15 cellular contexts compared by ENCODE assay signal in genomic region chr13:102277286-102277685, GRCh38.
DNase-seq lines count a peak whose midpoint lies in the region; ATAC-seq and TF ChIP-seq lines count a peak whose summit lies in the region.
"Had no signal": no experiment of that assay in that cellular context is flagged by ENCODE, and none has a peak within 500 bp of the region (broad histone marks: within the 10 kb centered on the region; RNA-seq: fewer than 3 reads in every experiment).

No MANE protein-coding gene starts in this region.

- no peaks in the 10 kb centered on the region for H3K36me3 Mint-ChIP-seq in activated naive CD4-positive, alpha-beta T cell treated with anti-CD3 and anti-CD28 coated beads, Interleukin-2, amount 10 ng/mL, durations not matched to agents 7 days and 5 days

- no peak overlapping the region for H3K4me2 ChIP-seq in mesenchymal stem cell (ENCODE audit: low read length, poor library complexity, severe bottlenecking)
- H3K4me2 ChIP-seq in smooth muscle cell: no peak overlapping the region
- H3K4me2 ChIP-seq: BLaER1 treated with 17β-estradiol and CSF1 and Interleukin-3, amounts not matched to agents 10 nM and 100 nM; PC-9 had no signal

- H2BK12ac ChIP-seq in mesenchymal stem cell (ENCODE audit: low read length in 2 of 2): peak overlapping the region; percentile 4 to 63

- WGBS in heart right ventricle, 2 donors: 48 to 61% methylated on average over 4 of the region's 4 CpGs
- 91% methylated on average over 4 of the region's 4 CpGs for WGBS in mesenchymal stem cell
- 80% methylated on average over 4 of the region's 4 CpGs for WGBS in smooth muscle cell (ENCODE audit: low lambda C conversion rate)

- H3K9ac ChIP-seq in mesenchymal stem cell (ENCODE audit: low read length): no peak overlapping the region
- H3K9ac ChIP-seq in smooth muscle cell (ENCODE audit: low read depth): no peak overlapping the region
- H3K9ac ChIP-seq: BLaER1 treated with 17β-estradiol and CSF1 and Interleukin-3, amounts not matched to agents 10 nM and 100 nM had no signal

- H3K27me3 ChIP-seq in heart right ventricle (no peaks in the 10 kb centered on the region), mesenchymal stem cell (ENCODE audit: control insufficient read depth in 1 of 2, insufficient read depth in 1 of 2, low read length in 2 of 2) (no peaks in the 10 kb centered on the region), smooth muscle cell (ENCODE audit: low read depth) (no peaks in the 10 kb centered on the region)
- H3K27me3 ChIP-seq: BLaER1 treated with 17β-estradiol and CSF1 and Interleukin-3, amounts not matched to agents 10 nM and 100 nM had no signal

- H3K27ac Mint-ChIP-seq in activated naive CD4-positive, alpha-beta T cell treated with anti-CD3 and anti-CD28 coated beads, Interleukin-2, amount 10 ng/mL, durations not matched to agents 7 days and 5 days: no peak overlapping the region

- no peaks in the 10 kb centered on the region for H3K4me1 Mint-ChIP-seq in activated naive CD4-positive, alpha-beta T cell treated with anti-CD3 and anti-CD28 coated beads, Interleukin-2, amount 10 ng/mL, durations not matched to agents 7 days and 5 days

- H3K4me3 ChIP-seq in epithelial cell of proximal tubule (ENCODE audit: low read depth, low read length) (no peak overlapping the region), heart right ventricle (no peak overlapping the region), mesenchymal stem cell (ENCODE audit: insufficient read depth in 1 of 2, low read depth in 1 of 2, low read length in 2 of 2) (peak overlapping the region in 1 of 2 experiments; percentile 34), smooth muscle cell (no peak overlapping the region)
- H3K4me3 ChIP-seq: BLaER1 treated with 17β-estradiol and CSF1 and Interleukin-3, amounts not matched to agents 10 nM and 100 nM; PC-9 had no signal

- H3K27ac ChIP-seq in heart right ventricle: peak overlapping the region in 3 of 10 donors; percentile 45 to 58 (median 56)
- no peak overlapping the region for H3K27ac ChIP-seq in mesenchymal stem cell (ENCODE audit: low read length, poor library complexity, severe bottlenecking)
- H3K27ac ChIP-seq in smooth muscle cell (ENCODE audit: low read depth): no peak overlapping the region
- H3K27ac ChIP-seq: BLaER1 treated with 17β-estradiol and CSF1 and Interleukin-3, amounts not matched to agents 10 nM and 100 nM; PC-9 had no signal

- H3K36me3 ChIP-seq in heart right ventricle (no peaks in the 10 kb centered on the region), mesenchymal stem cell (ENCODE audit: control insufficient read depth in 1 of 2, insufficient read depth in 2 of 2, low read depth in 1 of 2, low read length in 2 of 2) (no peaks in the 10 kb centered on the region), smooth muscle cell (ENCODE audit: low read depth) (no peaks in the 10 kb centered on the region)
- H3K36me3 ChIP-seq: BLaER1 treated with 17β-estradiol and CSF1 and Interleukin-3, amounts not matched to agents 10 nM and 100 nM had no signal

- no peak overlapping the region for H4K91ac ChIP-seq in mesenchymal stem cell (ENCODE audit: low read length)

- no peak overlapping the region for H2BK5ac ChIP-seq in mesenchymal stem cell (ENCODE audit: low read depth, low read length, poor library complexity, severe bottlenecking)

- TF ChIP-seq CTCF in epithelial cell of proximal tubule (conservative IDR thresholded peaks at IDR 0.05; ENCODE audit: low read depth, low read length): no peak
- TF ChIP-seq CTCF in heart right ventricle (IDR thresholded peaks at IDR 0.05): no peak
- TF ChIP-seq CTCF in smooth muscle cell (IDR thresholded peaks at IDR 0.05; ENCODE audit: borderline replicate concordance, insufficient read depth, poor library complexity, severe bottlenecking): no peak

- H3K9me3 Mint-ChIP-seq in activated naive CD4-positive, alpha-beta T cell treated with anti-CD3 and anti-CD28 coated beads, Interleukin-2, amount 10 ng/mL, durations not matched to agents 7 days and 5 days: no peaks in the 10 kb centered on the region

- DNase-seq in epithelial cell of proximal tubule (ENCODE audit: low read depth): peak; percentile 12
- DNase-seq in heart right ventricle: peak; percentile 29 to 51
- peak; percentile 11 for DNase-seq in mesenchymal stem cell
- DNase-seq in C1 segment of cervical spinal cord (lab: John Stamatoyannopoulos, UW): no peak
- DNase-seq in nucleus accumbens (lab: John Stamatoyannopoulos, UW): no peak
- DNase-seq in smooth muscle cell (lab: John Stamatoyannopoulos, UW; ENCODE audit: unreplicated experiment): no peak
- no peak for DNase-seq in activated naive CD4-positive, alpha-beta T cell treated with anti-CD3 and anti-CD28 coated beads, Interleukin-2, amount 10 ng/mL, durations not matched to agents 7 days and 5 days
- DNase-seq: H7, NCI-H1417, NCI-H1930, NCI-H2171, NCI-H446 treated with DMSO at 0.1 percent for 48 hours, NCI-H774, PC-9 had no signal

- H3K18ac ChIP-seq in mesenchymal stem cell (ENCODE audit: low read depth in 1 of 2, low read length in 2 of 2): peak overlapping the region in 1 of 2 experiments; percentile 87

- no peaks in the 10 kb centered on the region for H4K20me1 ChIP-seq in smooth muscle cell (ENCODE audit: low read depth)
- H4K20me1 ChIP-seq: BLaER1 treated with 17β-estradiol and CSF1 and Interleukin-3, amounts not matched to agents 10 nM and 100 nM had no signal

- H4K8ac ChIP-seq in mesenchymal stem cell (ENCODE audit: low read length): no peak overlapping the region

- H3K4me1 ChIP-seq in heart right ventricle (peaks cover 0 to 10% (median 0%) of the 10 kb centered on the region in 9 donors), mesenchymal stem cell (ENCODE audit: control insufficient read depth, insufficient read depth, low read depth, low read length) (no peaks in the 10 kb centered on the region), smooth muscle cell (ENCODE audit: low read depth) (no peaks in the 10 kb centered on the region)

- H3F3A ChIP-seq in smooth muscle cell (ENCODE audit: low read depth): no peaks in the 10 kb centered on the region

- H3K9me3 ChIP-seq in heart right ventricle (no peaks in the 10 kb centered on the region), mesenchymal stem cell (ENCODE audit: control insufficient read depth, low read length) (no peaks in the 10 kb centered on the region), smooth muscle cell (replicated peaks; ENCODE audit: low read depth) (no peaks in the 10 kb centered on the region)
- H3K9me3 ChIP-seq: BLaER1 treated with 17β-estradiol and CSF1 and Interleukin-3, amounts not matched to agents 10 nM and 100 nM had no signal

- no peak overlapping the region for H2AK5ac ChIP-seq in mesenchymal stem cell (ENCODE audit: low read length, severe bottlenecking)

- intact Hi-C loops in heart right ventricle (cut with DNase I): no loop called here

- no peaks in the 10 kb centered on the region for H3K79me1 ChIP-seq in mesenchymal stem cell (replicated peaks; ENCODE audit: low read length, poor library complexity, severe bottlenecking)

- peak overlapping the region in 1 of 2 experiments; percentile 40 for H3K23ac ChIP-seq in mesenchymal stem cell (ENCODE audit: low read length in 2 of 2)

- H2AFZ ChIP-seq in mesenchymal stem cell (ENCODE audit: low read depth, low read length) (no peak overlapping the region), smooth muscle cell (ENCODE audit: low read depth) (no peak overlapping the region)
- H2AFZ ChIP-seq: PC-9 had no signal

- no peaks in the 10 kb centered on the region for H3K27me3 Mint-ChIP-seq in activated naive CD4-positive, alpha-beta T cell treated with anti-CD3 and anti-CD28 coated beads, Interleukin-2, amount 10 ng/mL, durations not matched to agents 7 days and 5 days

- H3K79me2 ChIP-seq in smooth muscle cell (ENCODE audit: low read depth): no peaks in the 10 kb centered on the region

- CTCF ChIA-PET in activated naive CD4-positive, alpha-beta T cell treated with anti-CD3 and anti-CD28 coated beads, Interleukin-2, amount 10 ng/mL, durations not matched to agents 7 days and 5 days (lab: Charles Lee): no interaction called here

- H3K4me3 Mint-ChIP-seq in activated naive CD4-positive, alpha-beta T cell treated with anti-CD3 and anti-CD28 coated beads, Interleukin-2, amount 10 ng/mL, durations not matched to agents 7 days and 5 days: no peak overlapping the region

- no peak overlapping the region for H2BK120ac ChIP-seq in mesenchymal stem cell (ENCODE audit: low read depth, low read length)

- peak overlapping the region in 1 of 2 experiments; percentile 12 for H3K14ac ChIP-seq in mesenchymal stem cell (ENCODE audit: low read length in 2 of 2)

- H2BK15ac ChIP-seq in mesenchymal stem cell (ENCODE audit: low read depth, poor library complexity, severe bottlenecking): no peak overlapping the region

- peak in 7 of 8 donors; percentile 54 to 73 (median 63) for ATAC-seq in heart right ventricle

- H3K4ac ChIP-seq in mesenchymal stem cell (ENCODE audit: low read depth in 1 of 2, low read length in 2 of 2): peak overlapping the region in 1 of 2 experiments; percentile 20

Comparison
In these comparisons a context has a peak if more than half of its experiments do, and no peak if none do; other contexts are left out.
1. DNase-seq: peak in epithelial cell of proximal tubule (single experiment), heart right ventricle (2 of 2) and mesenchymal stem cell (single experiment); none in C1 segment of cervical spinal cord (0 of 14), nucleus accumbens (0 of 56), smooth muscle cell (single experiment) and activated naive CD4-positive, alpha-beta T cell treated with anti-CD3 and anti-CD28 coated beads, Interleukin-2, amount 10 ng/mL, durations not matched to agents 7 days and 5 days (single experiment).